8 cellular contexts compared by ENCODE assay signal in genomic region chr2:203814661-203815540, GRCh38. TPM values are rescaled to one million over a fixed set of nuclear protein-coding genes. Genes with fewer than 3 reads are reported as not detected.
DNase-seq lines count a peak whose midpoint lies in the region; ATAC-seq, FAIRE-seq and TF ChIP-seq lines count a peak whose summit lies in the region.

No MANE protein-coding gene starts in this region.

- H3K27me3 ChIP-seq in OCI-LY1 (ENCODE audit: insufficient read depth, low read length) (no peaks in the 10 kb centered on the region; the same call in 1 of the 2 replicates), fibroblast of lung (ENCODE audit: control insufficient read depth, insufficient read depth, low read length) (no peaks in the 10 kb centered on the region)

- H3K27me3 Mint-ChIP-seq in neural crest cell (ENCODE audit: low read depth) = peaks cover 18% of the 10 kb centered on the region

- H3K79me2 ChIP-seq in OCI-LY1 (ENCODE audit: insufficient read depth, low read length) = no peaks in the 10 kb centered on the region
- no peaks in the 10 kb centered on the region for H3K79me2 ChIP-seq in fibroblast of lung (ENCODE audit: control insufficient read depth, insufficient read depth, low read length)

- H3K9ac ChIP-seq in OCI-LY1 (ENCODE audit: low read length) (no peak overlapping the region), fibroblast of lung (ENCODE audit: insufficient read depth, low read length) (no peak overlapping the region)

- no peak overlapping the region for H3K27ac Mint-ChIP-seq in neural crest cell (ENCODE audit: unreplicated experiment)

- ATAC-seq in GM21515 (IDR thresholded peaks at IDR 0.05; ENCODE audit: unreplicated experiment) = peak; percentile 84

- H3K9me3 ChIP-seq in OCI-LY1 (ENCODE audit: low read length) (no peaks in the 10 kb centered on the region), fibroblast of lung (ENCODE audit: control insufficient read depth, insufficient read depth, low read depth, low read length) (no peaks in the 10 kb centered on the region)

- H3F3A ChIP-seq in OCI-LY1 (ENCODE audit: insufficient read depth, low read length) = no peaks in the 10 kb centered on the region

- H3K4me1 Mint-ChIP-seq in neural crest cell = peaks cover 20% of the 10 kb centered on the region

- H3K9me3 Mint-ChIP-seq in neural crest cell = no peaks in the 10 kb centered on the region

- H3K9me2 ChIP-seq in OCI-LY1 (ENCODE audit: low read depth, low read length) = no peaks in the 10 kb centered on the region

- H4K20me1 ChIP-seq in OCI-LY1 (ENCODE audit: insufficient read depth, low read length) (no peaks in the 10 kb centered on the region), fibroblast of lung (ENCODE audit: control insufficient read depth, extremely low read depth, insufficient read depth, low read length) (no peaks in the 10 kb centered on the region)

- H3K4me1 ChIP-seq in OCI-LY1 (ENCODE audit: insufficient read depth, low read length, severe bottlenecking) = no peaks in the 10 kb centered on the region
- peaks cover 2% of the 10 kb centered on the region for H3K4me1 ChIP-seq in fibroblast of lung (ENCODE audit: control insufficient read depth, extremely low read depth, insufficient read depth, low read length)

- H3K4me3 Mint-ChIP-seq in neural crest cell = no peak overlapping the region

- TF ChIP-seq CTCF in OCI-LY1 (IDR thresholded peaks at IDR 0.05; ENCODE audit: low read length) = peak; percentile 62
- peak; percentile 66 to 77 for TF ChIP-seq CTCF in fibroblast of lung (conservative IDR thresholded peaks at IDR 0.05 in 1 of 2, IDR thresholded peaks at IDR 0.05 in 1 of 2; ENCODE audit: low read depth in 1 of 2, low read length in 2 of 2)
- TF ChIP-seq CTCF in neural crest cell (conservative IDR thresholded peaks at IDR 0.05) = peak; percentile 84

- H3K4me2 ChIP-seq in OCI-LY1 (ENCODE audit: low read length) (no peak overlapping the region), fibroblast of lung (ENCODE audit: extremely low read depth, insufficient read depth, low read length) (peak overlapping the region; percentile 34)

- H3K36me3 ChIP-seq in OCI-LY1 (ENCODE audit: insufficient read depth, low read length) (no peaks in the 10 kb centered on the region), fibroblast of lung (ENCODE audit: control insufficient read depth, insufficient read depth, low read length) (no peaks in the 10 kb centered on the region)

- no peaks in the 10 kb centered on the region for H3K36me3 Mint-ChIP-seq in neural crest cell (ENCODE audit: low read depth)

- FAIRE-seq in urothelium cell line (lab: Jason Lieb, UNC) = no peak

- no peak overlapping the region for H2AFZ ChIP-seq in OCI-LY1 (ENCODE audit: low read length)
- H2AFZ ChIP-seq in fibroblast of lung (ENCODE audit: low read length) = peak overlapping the region; percentile 4

- DNase-seq in DMS53 treated with DMSO at 0.1 percent for 48 hours (lab: John Stamatoyannopoulos, UW; ENCODE audit: unreplicated experiment) (peak; percentile 72), KG1 (lab: John Stamatoyannopoulos, UW) (peak; percentile 61), fibroblast of lung (ENCODE audit: low read depth in 2 of 2) (peak; percentile 79 to 85), neural crest cell (ENCODE audit: low read depth, low spot score) (peak; percentile 26), urothelium cell line (ENCODE audit: low spot score) (peak; percentile 74)
- DNase-seq in activated T-cell treated with anti-CD3 and anti-CD28 coated beads, Interleukin-2, amount 50 U/mL, for 1 hour = peak; percentile 54

- H3K27ac ChIP-seq in OCI-LY1 (ENCODE audit: low read depth, low read length, poor library complexity, severe bottlenecking) (no peak overlapping the region), fibroblast of lung (ENCODE audit: insufficient read depth, low read length) (no peak overlapping the region)

- H3K4me3 ChIP-seq in OCI-LY1 (ENCODE audit: low read depth, low read length, poor library complexity, severe bottlenecking) = no peak overlapping the region
- H3K4me3 ChIP-seq in fibroblast of lung (replicated peaks in 1 of 4; ENCODE audit: control extremely low read depth in 1 of 4, insufficient read depth in 1 of 4, low read depth in 3 of 4, low read length in 4 of 4) = peak overlapping the region in 1 of 4 experiments; percentile 15

RNA-seq across cellular contexts. Expression of gene CTLA4, which starts 52.7 kb away (rescaled TPM):
- total RNA-seq in fibroblast of lung (not detected in 2 replicates), neural crest cell (0.65 and 1.3 TPM in 2 replicates)
- not detected in 2 replicates for polyA plus RNA-seq in fibroblast of lung
- polyA plus RNA-seq in fibroblast of lung (2012) = 0.10 TPM in 1 of 2 replicates, not detected in the other
- polyA minus RNA-seq in fibroblast of lung (ENCODE audit: low replicate concordance) = not detected in 2 replicates

Comparison
In these comparisons a context has a peak if more than half of its experiments do, and no peak if none do; other contexts are left out.
1. DNase-seq: peak in every context shown above with its lines; median percentile 82 in fibroblast of lung; 74 in urothelium cell line; 72 in DMS53 treated with DMSO at 0.1 percent for 48 hours; 61 in KG1; 54 in activated T-cell treated with anti-CD3 and anti-CD28 coated beads, Interleukin-2, amount 50 U/mL, for 1 hour; 26 in neural crest cell.